27 cellular contexts compared by ENCODE assay signal in genomic region chr4:40329805-40330204, GRCh38. TPM values are rescaled to one million over a fixed set of nuclear protein-coding genes. Genes with fewer than 3 reads are reported as not detected.
DNase-seq lines count a peak whose midpoint lies in the region; ATAC-seq, FAIRE-seq and TF ChIP-seq lines count a peak whose summit lies in the region.
"Had no signal": no experiment of that assay in that cellular context is flagged by ENCODE, and none has a peak within 500 bp of the region (broad histone marks: within the 10 kb centered on the region; RNA-seq: fewer than 3 reads in every experiment).

No MANE protein-coding gene starts in this region.

- H3K9ac ChIP-seq in BLaER1 treated with 17β-estradiol and CSF1 and Interleukin-3, amounts not matched to agents 10 nM and 100 nM, result no peak overlapping the region

- peak overlapping the region in 3 of 5 experiments; percentile 10 to 22 (median 20) for H3K27ac Mint-ChIP-seq in brain
- peak overlapping the region; percentile 23 for H3K27ac Mint-ChIP-seq in nephron progenitor cell
- H3K27ac Mint-ChIP-seq: CD4-positive, alpha-beta memory T cell; GM23338; HFFc6 had no signal

- H3K36me3 ChIP-seq in BLaER1 treated with 17β-estradiol and CSF1 and Interleukin-3, amounts not matched to agents 10 nM and 100 nM, result no peaks in the 10 kb centered on the region
- H3K36me3 ChIP-seq: BE2C, HAP-1 had no signal

- FAIRE-seq in GM19239 (lab: Jason Lieb, UNC), result no peak
- no peak for FAIRE-seq in D721Med (lab: Jason Lieb, UNC)
- FAIRE-seq: A549, GM12878, GM18507, H54 had no signal

- H3K27me3 Mint-ChIP-seq in brain, result peaks cover 7% of the 10 kb centered on the region
- H3K27me3 Mint-ChIP-seq in nephron progenitor cell (ENCODE audit: low read depth, poor library complexity), result peaks cover 5% of the 10 kb centered on the region

- H3K4me2 ChIP-seq in BLaER1 treated with 17β-estradiol and CSF1 and Interleukin-3, amounts not matched to agents 10 nM and 100 nM, result peak overlapping the region in 8 of 11 experiments; percentile 5 to 38 (median 11); a peak in 7 of 22 replicates
- H3K4me2 ChIP-seq: A549, GM23338 had no signal

- no peaks in the 10 kb centered on the region for H4K20me1 ChIP-seq in BLaER1 treated with 17β-estradiol and CSF1 and Interleukin-3, amounts not matched to agents 10 nM and 100 nM

- peak overlapping the region in 8 of 11 experiments; percentile 9 to 54 (median 23); a peak in 9 of 22 replicates for H3K27ac ChIP-seq in BLaER1 treated with 17β-estradiol and CSF1 and Interleukin-3, amounts not matched to agents 10 nM and 100 nM

- no peaks in the 10 kb centered on the region for H3K9me3 ChIP-seq in BLaER1 treated with 17β-estradiol and CSF1 and Interleukin-3, amounts not matched to agents 10 nM and 100 nM (replicated peaks in 1 of 11)
- H3K9me3 ChIP-seq: A549, BE2C, HAP-1 had no signal

- H3K4me1 ChIP-seq in BLaER1 treated with 17β-estradiol and CSF1 and Interleukin-3, amounts not matched to agents 10 nM and 100 nM, result peaks cover 30 to 59% (median 48%) of the 10 kb centered on the region in 10 experiments

- H3K4me1 Mint-ChIP-seq in brain, result peaks cover 59% of the 10 kb centered on the region
- peaks cover 71% of the 10 kb centered on the region for H3K4me1 Mint-ChIP-seq in nephron progenitor cell

- TF ChIP-seq CTCF in brain (conservative IDR thresholded peaks at IDR 0.05) (no peak), nephron progenitor cell (IDR thresholded peaks at IDR 0.05) (no peak), D721Med (IDR thresholded peaks at IDR 0.05; ENCODE audit: insufficient read depth, missing control alignments) (no peak)

- no peaks in the 10 kb centered on the region for H3K27me3 ChIP-seq in BLaER1 treated with 17β-estradiol and CSF1 and Interleukin-3, amounts not matched to agents 10 nM and 100 nM
- H3K27me3 ChIP-seq: BE2C had no signal

- no peak overlapping the region for H3K4me3 Mint-ChIP-seq in brain
- no peak overlapping the region for H3K4me3 Mint-ChIP-seq in nephron progenitor cell
- H3K4me3 Mint-ChIP-seq: CD4-positive, alpha-beta memory T cell; GM23338; HFFc6 had no signal

- peaks cover 0 to 3% (median 2%) of the 10 kb centered on the region in 5 experiments for H3K9me3 Mint-ChIP-seq in brain
- no peaks in the 10 kb centered on the region for H3K9me3 Mint-ChIP-seq in nephron progenitor cell
- H3K9me3 Mint-ChIP-seq: CD4-positive, alpha-beta memory T cell; HFFc6 had no signal

- no peaks in the 10 kb centered on the region for H3K36me3 Mint-ChIP-seq in brain
- no peaks in the 10 kb centered on the region for H3K36me3 Mint-ChIP-seq in nephron progenitor cell (ENCODE audit: low read depth)
- H3K36me3 Mint-ChIP-seq: CD4-positive, alpha-beta memory T cell had no signal

- H3K4me3 ChIP-seq in BLaER1 treated with 17β-estradiol and CSF1 and Interleukin-3, amounts not matched to agents 10 nM and 100 nM, result no peak overlapping the region
- H3K4me3 ChIP-seq: A549, GM12878, GM23338, HAP-1 had no signal

- DNase-seq in nephron progenitor cell, result no peak
- peak; percentile 10 for DNase-seq in stimulated activated CD8-positive, alpha-beta memory T cell treated with anti-CD3 and anti-CD28 coated beads, Interleukin-4, amount 100 ng/mL, for 48 hours
- DNase-seq in GM19239 (ENCODE audit: insufficient read length, low spot score), result no peak
- DNase-seq in D341Med (ENCODE audit: low spot score), result no peak
- DNase-seq in D721Med (ENCODE audit: insufficient read length, low spot score), result no peak
- DNase-seq: 8988T; ACHN; AML-193; BE2C; C1 segment of cervical spinal cord; Calu3; CD4-positive, alpha-beta memory T cell; COR-L47; DMS 273 treated with DMSO at 0.1 percent for 48 hours; DMS79; EL; GDM1; HFFc6 had no signal

- ATAC-seq in GM18870 (IDR thresholded peaks at IDR 0.05; ENCODE audit: unreplicated experiment), result no peak
- ATAC-seq: A549, GM12878, GM23338 had no signal

RNA-seq across cellular contexts. Expression of gene CHRNA9, which starts 5.3 kb away (rescaled TPM):
- not detected for polyA plus RNA-seq in brain (ENCODE audit: insufficient read depth, low read depth, low replicate concordance)
- polyA plus RNA-seq: CD4-positive, alpha-beta memory T cell had no signal
